ENCODE assay signal across 28 cellular contexts in the genomic region with DNA sequence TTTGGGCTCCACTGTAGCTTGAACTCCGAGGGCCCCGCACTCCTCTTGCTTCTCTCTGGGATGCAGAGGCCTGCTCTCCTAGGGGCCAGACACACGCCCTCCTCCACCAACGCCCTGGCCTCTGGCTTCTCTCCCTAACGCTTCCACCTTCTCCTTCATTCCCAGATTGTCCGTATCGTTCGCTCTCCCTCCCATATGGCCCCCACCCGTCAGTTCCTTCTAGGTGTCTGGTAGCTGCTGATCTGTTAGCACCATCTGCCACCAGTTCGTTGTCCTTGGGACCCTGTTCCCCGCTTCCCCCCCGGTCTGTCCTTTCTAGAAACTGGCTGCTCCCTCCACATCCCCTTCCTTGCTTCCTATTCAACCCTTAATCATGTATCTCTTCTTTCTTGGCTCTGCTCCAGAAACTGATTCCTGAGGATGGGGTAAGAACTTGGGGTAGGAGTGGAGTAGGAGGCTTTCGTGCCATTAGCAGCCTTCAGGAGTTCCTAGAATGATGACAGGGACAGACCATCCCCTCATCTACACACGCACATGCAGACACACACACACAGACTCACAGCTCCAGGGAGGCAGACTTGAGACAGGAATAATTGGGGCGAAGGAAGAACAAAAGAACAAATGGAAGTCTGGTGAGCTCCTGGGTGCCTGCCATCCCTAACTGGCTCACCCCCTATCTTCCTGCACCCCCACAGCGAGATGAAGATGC. TPM values are rescaled to one million over a fixed set of nuclear protein-coding genes. Genes with fewer than 3 reads are reported as not detected.
A peak's percentile ranks its signal among the peaks of the same experiment; 100 is the strongest.
DNase-seq lines count a peak whose midpoint lies in the region; ATAC-seq and TF ChIP-seq lines count a peak whose summit lies in the region.
"Had no signal": no experiment of that assay in that cellular context is flagged by ENCODE, and none has a peak within 500 bp of the region (broad histone marks: within the 10 kb centered on the region; RNA-seq: fewer than 3 reads in every experiment).

No MANE protein-coding gene starts in this region.

- no peak overlapping the region for H4K8ac ChIP-seq in H9 (replicated peaks; ENCODE audit: insufficient read length, low read depth, low read length)
- no peak overlapping the region for H4K8ac ChIP-seq in mesendoderm (ENCODE audit: low read depth, low read length)

- H3K9me2 ChIP-seq in hepatocyte (replicated peaks; ENCODE audit: insufficient read depth) = no peaks in the 10 kb centered on the region

- TF ChIP-seq CTCF in H9 (conservative IDR thresholded peaks at IDR 0.05) (no peak), brain (conservative IDR thresholded peaks at IDR 0.05) (no peak), hepatocyte (IDR thresholded peaks at IDR 0.05; ENCODE audit: poor library complexity) (no peak)

- H3K23ac ChIP-seq in H9 (ENCODE audit: insufficient read length, low read depth, low read length) (no peak overlapping the region), mesendoderm (ENCODE audit: low read length) (peak overlapping the region; percentile 30)

- no peak overlapping the region for H3K4me3 ChIP-seq in BLaER1
- no peak overlapping the region for H3K4me3 ChIP-seq in mesendoderm (ENCODE audit: low read length)
- H3K4me3 ChIP-seq in hepatocyte = no peak overlapping the region
- H3K4me3 ChIP-seq: lung, sigmoid colon had no signal

- H2BK12ac ChIP-seq in H9 (ENCODE audit: insufficient read length, low read depth, low read length) = no peak overlapping the region

- H4K91ac ChIP-seq in H9 (ENCODE audit: insufficient read length, low read depth, low read length) = no peak overlapping the region

- H3K4ac ChIP-seq in H9 (ENCODE audit: low read depth, low read length) (no peak overlapping the region), mesendoderm (ENCODE audit: low read depth, low read length) (no peak overlapping the region)

- H3K27ac ChIP-seq in BLaER1 (no peak overlapping the region), H9 (ENCODE audit: insufficient read length, low read depth, low read length) (no peak overlapping the region), mesendoderm (ENCODE audit: low read depth, low read length) (no peak overlapping the region), hepatocyte (no peak overlapping the region)
- H3K27ac ChIP-seq: foreskin keratinocyte, sigmoid colon had no signal

- DNase-seq in H9 (peak; percentile 29), mesendoderm (no peak), NCI-H187 treated with DMSO at 0.1 percent for 48 hours (lab: John Stamatoyannopoulos, UW) (no peak), NCI-H128 (lab: John Stamatoyannopoulos, UW; ENCODE audit: unreplicated experiment) (no peak), hepatocyte (ENCODE audit: low spot score) (no peak)
- no peak for DNase-seq in activated naive CD4-positive, alpha-beta T cell treated with anti-CD3 and anti-CD28 coated beads, Interleukin-2, amount 50 U/mL, for 72 hours (ENCODE audit: low spot score in 2 of 2)
- DNase-seq: activated CD8-positive, alpha-beta memory T cell treated with anti-CD3 and anti-CD28 coated beads for 24 hours; activated T-cell treated with anti-CD3 and anti-CD28 coated beads, Interleukin-2, amount 50 U/mL, for 72 hours; CD4-positive, alpha-beta T cell; cortex of kidney; DMS53; foreskin keratinocyte; GOT3; naive thymus-derived CD4-positive, alpha-beta T cell; NCI-H1417; NCI-H774; PC-3; SIG-M5; sigmoid colon had no signal

- no peak overlapping the region for H2AK5ac ChIP-seq in H9 (ENCODE audit: insufficient read length, low read length)
- peak overlapping the region; percentile 31 for H2AK5ac ChIP-seq in mesendoderm (ENCODE audit: low read length)

- no peak overlapping the region for H3K18ac ChIP-seq in H9 (ENCODE audit: insufficient read length, low read depth, low read length)
- no peak overlapping the region for H3K18ac ChIP-seq in mesendoderm (ENCODE audit: low read length)

- H2BK120ac ChIP-seq in H9 (ENCODE audit: low read depth, low read length, poor library complexity, severe bottlenecking) = no peak overlapping the region
- H2BK120ac ChIP-seq in mesendoderm (ENCODE audit: low read depth, low read length) = no peak overlapping the region

- H3K27ac Mint-ChIP-seq in H9 (no peak overlapping the region), brain (peak overlapping the region; percentile 10 to 93 (median 92))
- no peak overlapping the region for H3K27ac Mint-ChIP-seq in activated naive CD4-positive, alpha-beta T cell treated with anti-CD3 and anti-CD28 coated beads, Interleukin-2, amount 50 U/mL, for 72 hours
- H3K27ac Mint-ChIP-seq: activated naive CD8-positive, alpha-beta T cell; activated T-cell treated with anti-CD3 and anti-CD28 coated beads, Interleukin-2, amount 50 U/mL, for 72 hours; CD4-positive, alpha-beta T cell had no signal

- no peak overlapping the region for H3K14ac ChIP-seq in H9 (ENCODE audit: insufficient read depth, low read length)

- H3K4me3 Mint-ChIP-seq in H9 = no peak overlapping the region
- peak overlapping the region; percentile 27 to 94 (median 58) for H3K4me3 Mint-ChIP-seq in brain
- H3K4me3 Mint-ChIP-seq: activated naive CD8-positive, alpha-beta T cell; activated T-cell treated with anti-CD3 and anti-CD28 coated beads, Interleukin-2, amount 50 U/mL, for 72 hours; CD4-positive, alpha-beta T cell had no signal

- H3K27me3 ChIP-seq in BLaER1 (peaks cover 54% of the 10 kb centered on the region), H9 (ENCODE audit: insufficient read depth, low read length) (peaks cover under 1% of the 10 kb centered on the region; the same call in 1 of the 2 replicates), mesendoderm (ENCODE audit: insufficient read depth, low read length, poor library complexity) (peaks cover 7% of the 10 kb centered on the region), hepatocyte (peaks cover 27% of the 10 kb centered on the region)

- peaks cover 28% of the 10 kb centered on the region for H3K4me1 ChIP-seq in BLaER1
- H3K4me1 ChIP-seq in H9 (ENCODE audit: insufficient read depth, low read length) = peaks cover 8% of the 10 kb centered on the region; the same call in 1 of the 2 replicates
- peaks cover 7% of the 10 kb centered on the region for H3K4me1 ChIP-seq in mesendoderm (ENCODE audit: control insufficient read depth, low read depth, low read length)
- peaks cover 5% of the 10 kb centered on the region for H3K4me1 ChIP-seq in hepatocyte (ENCODE audit: insufficient read depth)
- H3K4me1 ChIP-seq: foreskin keratinocyte had no signal

- H3K79me2 ChIP-seq in H9 (ENCODE audit: insufficient read depth, low read length) (no peaks in the 10 kb centered on the region), mesendoderm (ENCODE audit: control insufficient read depth, insufficient read depth, low read length) (no peaks in the 10 kb centered on the region), hepatocyte (no peaks in the 10 kb centered on the region)

- H3K4me2 ChIP-seq in BLaER1 = peak overlapping the region; percentile 55
- no peak overlapping the region for H3K4me2 ChIP-seq in H9 (ENCODE audit: insufficient read depth, insufficient read length, low read length)
- no peak overlapping the region for H3K4me2 ChIP-seq in mesendoderm (ENCODE audit: low read length)
- H3K4me2 ChIP-seq in hepatocyte = no peak overlapping the region

- no peak overlapping the region for H3K56ac ChIP-seq in H9 (ENCODE audit: insufficient read length, low read depth, low read length)
- no peak overlapping the region for H3K56ac ChIP-seq in mesendoderm (ENCODE audit: low read length)

- no CpG with 5 or more reads among the region's 16 CpGs for WGBS in H9 (ENCODE audit: extremely low coverage, insufficient read length, low lambda C conversion rate)
- WGBS in mesendoderm (ENCODE audit: extremely low coverage, insufficient coverage, low lambda C conversion rate) = no CpG with 5 or more reads among the region's 16 CpGs
- 88% methylated on average over 12 of the region's 16 CpGs for WGBS in hepatocyte (ENCODE audit: low lambda C conversion rate, missing lambda C conversion rate)

- peaks cover 0 to 3% of the 10 kb centered on the region in 2 experiments; a peak in 1 of 5 replicates for H3K9me3 Mint-ChIP-seq in H9
- peaks cover 0 to 4% (median 0%) of the 10 kb centered on the region in 5 experiments for H3K9me3 Mint-ChIP-seq in brain
- no peaks in the 10 kb centered on the region for H3K9me3 Mint-ChIP-seq in activated naive CD4-positive, alpha-beta T cell treated with anti-CD3 and anti-CD28 coated beads, Interleukin-2, amount 50 U/mL, for 72 hours
- H3K9me3 Mint-ChIP-seq: activated T-cell treated with anti-CD3 and anti-CD28 coated beads, Interleukin-2, amount 50 U/mL, for 72 hours; CD4-positive, alpha-beta T cell had no signal

- ATAC-seq in activated naive CD4-positive, alpha-beta T cell treated with anti-CD3 and anti-CD28 coated beads, Interleukin-2, amount 50 U/mL, for 72 hours = no peak
- ATAC-seq: activated T-cell treated with anti-CD3 and anti-CD28 coated beads, Interleukin-2, amount 50 U/mL, for 72 hours; foreskin keratinocyte; naive thymus-derived CD4-positive, alpha-beta T cell; PC-3 had no signal

- no peak overlapping the region for H2BK20ac ChIP-seq in H9 (ENCODE audit: low read depth, low read length, poor library complexity, severe bottlenecking)

- H3K27me3 Mint-ChIP-seq in H9 (ENCODE audit: low read depth) (peaks cover 41% of the 10 kb centered on the region), brain (peaks cover 6% of the 10 kb centered on the region)
- H3K27me3 Mint-ChIP-seq: activated naive CD8-positive, alpha-beta T cell had no signal

- H3K79me1 ChIP-seq in H9 (ENCODE audit: insufficient read depth, low read depth, low read length, poor library complexity, severe bottlenecking) (no peaks in the 10 kb centered on the region), mesendoderm (ENCODE audit: low read length) (no peaks in the 10 kb centered on the region)

- no peaks in the 10 kb centered on the region for H3K36me3 ChIP-seq in BLaER1
- no peaks in the 10 kb centered on the region for H3K36me3 ChIP-seq in mesendoderm (ENCODE audit: control insufficient read depth, insufficient read depth, low read length)
- no peaks in the 10 kb centered on the region for H3K36me3 ChIP-seq in hepatocyte (replicated peaks; ENCODE audit: insufficient read depth, low read depth)
- H3K36me3 ChIP-seq: sigmoid colon had no signal

- H4K5ac ChIP-seq in H9 (ENCODE audit: insufficient read length, low read depth, low read length) = no peak overlapping the region
- H4K5ac ChIP-seq in mesendoderm (ENCODE audit: low read length) = no peak overlapping the region

- H2BK5ac ChIP-seq in H9 (ENCODE audit: insufficient read length, low read length) = no peak overlapping the region
- H2BK5ac ChIP-seq in mesendoderm (ENCODE audit: low read length) = no peak overlapping the region

- no peak overlapping the region for H3K9ac ChIP-seq in BLaER1
- H3K9ac ChIP-seq in H9 (ENCODE audit: extremely low read depth, insufficient read length, low read length) = no peak overlapping the region
- no peak overlapping the region for H3K9ac ChIP-seq in mesendoderm (ENCODE audit: low read length)

- H3K9me3 ChIP-seq in BLaER1 (no peaks in the 10 kb centered on the region), H9 (ENCODE audit: control insufficient read depth, low read depth, low read length) (no peaks in the 10 kb centered on the region), hepatocyte (ENCODE audit: low read depth) (no peaks in the 10 kb centered on the region)
- H3K9me3 ChIP-seq: sigmoid colon had no signal

- H2AFZ ChIP-seq in H9 (ENCODE audit: low read length) (no peak overlapping the region), hepatocyte (no peak overlapping the region)

- H3K36me3 Mint-ChIP-seq in H9 (ENCODE audit: insufficient read depth in 1 of 3, low read depth in 3 of 3) (peaks cover 7 to 33% (median 10%) of the 10 kb centered on the region in 3 experiments; a peak in 6 of 7 replicates), brain (peaks cover 40% of the 10 kb centered on the region)
- no peaks in the 10 kb centered on the region for H3K36me3 Mint-ChIP-seq in activated naive CD4-positive, alpha-beta T cell treated with anti-CD3 and anti-CD28 coated beads, Interleukin-2, amount 50 U/mL, for 72 hours
- H3K36me3 Mint-ChIP-seq: activated naive CD8-positive, alpha-beta T cell had no signal

- H3K4me1 Mint-ChIP-seq in H9 (peaks cover 41 to 55% of the 10 kb centered on the region in 2 experiments), brain (peaks cover 73% of the 10 kb centered on the region)

- H3T11ph ChIP-seq in H9 (ENCODE audit: low read length) = no peak overlapping the region

- H3K23me2 ChIP-seq in H9 (ENCODE audit: insufficient read length, low read depth, low read length, poor library complexity, severe bottlenecking) = peaks cover 20% of the 10 kb centered on the region

- H4K20me1 ChIP-seq in BLaER1 (peaks cover 29% of the 10 kb centered on the region), H9 (ENCODE audit: control insufficient read depth, insufficient read depth, insufficient read length) (no peaks in the 10 kb centered on the region), hepatocyte (ENCODE audit: insufficient read depth, poor library complexity, severe bottlenecking) (no peaks in the 10 kb centered on the region)

- H2BK15ac ChIP-seq in H9 (ENCODE audit: low read depth, low read length) (no peak overlapping the region), mesendoderm (replicated peaks; ENCODE audit: low read depth) (no peak overlapping the region)

RNA-seq across cellular contexts. Expression of a gene that starts 4.3 kb away (rescaled TPM):
- total RNA-seq in H9 (2021) (15.4 and 16.2 TPM in 2 replicates), hepatocyte (0.04 and 0.23 TPM in 2 replicates)
- polyA plus RNA-seq in brain (ENCODE audit: insufficient read depth, low read depth, low replicate concordance) (149 TPM), hepatocyte (2.2 and 2.5 TPM in 2 replicates)
- 3.2 TPM for polyA plus RNA-seq in mesendoderm (2013, experiment 1 of 2)
- 3.1 TPM for polyA plus RNA-seq in mesendoderm (2013, experiment 2 of 2)
- under 1 TPM in 1 of 2 donors, not detected in 1; 0.25 TPM for total RNA-seq in activated naive CD4-positive, alpha-beta T cell treated with anti-CD3 and anti-CD28 coated beads, Interleukin-2, amount 50 U/mL, for 72 hours
- total RNA-seq: endothelial cell of umbilical vein, foreskin keratinocyte, HT1080, LHCN-M2, PC-3 had no signal
- polyA plus RNA-seq: foreskin keratinocyte; keratinocyte; naive thymus-derived CD4-positive, alpha-beta T cell had no signal

RNA-seq across cellular contexts. Expression of a gene that starts 25.1 kb away (rescaled TPM):
- total RNA-seq in H9 (2021) (1.5 and 1.6 TPM in 2 replicates), hepatocyte (6.1 and 9.0 TPM in 2 replicates)
- polyA plus RNA-seq in brain (ENCODE audit: insufficient read depth, low read depth, low replicate concordance) (2.3 TPM), hepatocyte (5.3 and 10.0 TPM in 2 replicates)
- 0.34 TPM for polyA plus RNA-seq in mesendoderm (2013, experiment 1 of 2)
- 0.46 TPM for polyA plus RNA-seq in mesendoderm (2013, experiment 2 of 2)
- under 1 TPM in 1 of 2 donors, not detected in 1; 0.50 TPM for total RNA-seq in activated naive CD4-positive, alpha-beta T cell treated with anti-CD3 and anti-CD28 coated beads, Interleukin-2, amount 50 U/mL, for 72 hours
- total RNA-seq: CD4-positive, alpha-beta T cell; endothelial cell of umbilical vein; foreskin keratinocyte; HT1080; naive thymus-derived CD4-positive, alpha-beta T cell; PC-3; sigmoid colon; temporal lobe had no signal
- polyA plus RNA-seq: naive thymus-derived CD4-positive, alpha-beta T cell had no signal

RNA-seq across cellular contexts. Expression of a gene that starts 27.4 kb away (rescaled TPM):
- total RNA-seq in H9 (2021) = 72.1 and 77.6 TPM in 2 replicates
- polyA plus RNA-seq in brain (ENCODE audit: insufficient read depth, low read depth, low replicate concordance) = 79.2 TPM
- 26.8 TPM for polyA plus RNA-seq in mesendoderm (2013, experiment 1 of 2)
- polyA plus RNA-seq in mesendoderm (2013, experiment 2 of 2) = 26.5 TPM
- 10 to 100 TPM; 24.4 to 49.6 TPM for total RNA-seq in activated naive CD4-positive, alpha-beta T cell treated with anti-CD3 and anti-CD28 coated beads, Interleukin-2, amount 50 U/mL, for 72 hours
- 114 and 130 TPM in 2 replicates for total RNA-seq in hepatocyte
- 128 and 138 TPM in 2 replicates for polyA plus RNA-seq in hepatocyte

RNA-seq across cellular contexts. Expression of a gene that starts 32.3 kb away (rescaled TPM):
- 163 and 164 TPM in 2 replicates for total RNA-seq in H9 (2021)
- 58.4 TPM for polyA plus RNA-seq in brain (ENCODE audit: insufficient read depth, low read depth, low replicate concordance)
- polyA plus RNA-seq in mesendoderm (2013, experiment 1 of 2) = 206 TPM
- polyA plus RNA-seq in mesendoderm (2013, experiment 2 of 2) = 206 TPM
- 100 to 1,000 TPM in 1 of 2 donors, 10 to 100 TPM in 1; 78.4 to 147 TPM for total RNA-seq in activated naive CD4-positive, alpha-beta T cell treated with anti-CD3 and anti-CD28 coated beads, Interleukin-2, amount 50 U/mL, for 72 hours
- 24.2 and 29.6 TPM in 2 replicates for total RNA-seq in hepatocyte
- polyA plus RNA-seq in hepatocyte = 26.9 and 31.7 TPM in 2 replicates

RNA-seq across cellular contexts. Expression of a gene that starts 33.3 kb away (rescaled TPM):
- total RNA-seq in H9 (2021) (27.0 and 29.8 TPM in 2 replicates), hepatocyte (3.8 and 7.8 TPM in 2 replicates)
- polyA plus RNA-seq in brain (ENCODE audit: insufficient read depth, low read depth, low replicate concordance) (42.0 TPM), hepatocyte (9.0 and 12.0 TPM in 2 replicates)
- polyA plus RNA-seq in mesendoderm (2013, experiment 1 of 2) = 19.8 TPM
- polyA plus RNA-seq in mesendoderm (2013, experiment 2 of 2) = 18.7 TPM
- total RNA-seq in activated naive CD4-positive, alpha-beta T cell treated with anti-CD3 and anti-CD28 coated beads, Interleukin-2, amount 50 U/mL, for 72 hours = 10 to 100 TPM; 16.4 to 23.5 TPM

Comparison
In these comparisons a context has a peak if more than half of its experiments do, and no peak if none do; other contexts are left out.
1. H3K27ac Mint-ChIP-seq: peak in brain (5 of 5); none in H9 (0 of 3) and activated naive CD4-positive, alpha-beta T cell treated with anti-CD3 and anti-CD28 coated beads, Interleukin-2, amount 50 U/mL, for 72 hours (0 of 2).
2. H3K4me3 Mint-ChIP-seq: peak in brain (5 of 5); none in H9 (0 of 2).
3. RNA of a gene that starts 4.3 kb away (total RNA-seq): 15.4 to 16.2 TPM in H9; 0.25 TPM in activated naive CD4-positive, alpha-beta T cell treated with anti-CD3 and anti-CD28 coated beads, Interleukin-2, amount 50 U/mL, for 72 hours and 0.04 to 0.23 TPM in hepatocyte; every median in the first group is over 10 times any median in the second.